In genomic region chr2:120264995-120265394, GRCh38 we compare ENCODE assay signal across 10 cellular contexts. TPM values are rescaled to one million over a fixed set of nuclear protein-coding genes. Genes with fewer than 3 reads are reported as not detected.
A peak's percentile ranks its signal among the peaks of the same experiment; 100 is the strongest.
DNase-seq lines count a peak whose midpoint lies in the region; ATAC-seq and TF ChIP-seq lines count a peak whose summit lies in the region.
"Had no signal": no experiment of that assay in that cellular context is flagged by ENCODE, and none has a peak within 500 bp of the region (broad histone marks: within the 10 kb centered on the region; RNA-seq: fewer than 3 reads in every experiment).

No MANE protein-coding gene starts in this region.

- H3K36me3 Mint-ChIP-seq in CD4-positive, alpha-beta memory T cell = peaks cover 9 to 21% of the 10 kb centered on the region in 2 donors

- peaks cover 0 to 74% (median 23%) of the 10 kb centered on the region in 3 donors for H3K4me1 ChIP-seq in esophagus squamous epithelium
- H3K4me1 ChIP-seq in CD4-positive, alpha-beta memory T cell (ENCODE audit: insufficient read depth, low read length) = peaks cover 23% of the 10 kb centered on the region

- ATAC-seq in GM19463 (IDR thresholded peaks at IDR 0.05; ENCODE audit: unreplicated experiment) (peak; percentile 40), HG03432 (IDR thresholded peaks at IDR 0.05; ENCODE audit: unreplicated experiment) (peak; percentile 51)

- no peak for TF ChIP-seq POLR2A in esophagus squamous epithelium (IDR thresholded peaks at IDR 0.05)

- no peaks in the 10 kb centered on the region for H3K27me3 Mint-ChIP-seq in CD4-positive, alpha-beta memory T cell

- no peaks in the 10 kb centered on the region for H3K27me3 ChIP-seq in esophagus squamous epithelium
- H3K27me3 ChIP-seq in CD4-positive, alpha-beta memory T cell (ENCODE audit: insufficient read depth, low read length) = no peaks in the 10 kb centered on the region

- intact Hi-C loops in esophagus squamous epithelium (cut with DNase I) = no loop called here
- intact Hi-C loops in CD4-positive, alpha-beta memory T cell (cut with micrococcal nuclease) = no loop called here

- no peak overlapping the region for H3K4me3 Mint-ChIP-seq in CD4-positive, alpha-beta memory T cell

- CTCF ChIA-PET in CD4-positive, alpha-beta memory T cell (lab: Charles Lee; ENCODE audit: partially characterized antibody) = interaction anchor here (0.9 to 2.2 kb wide), 2 partner anchors 13 to 48 kb away, joined by 4 to 8 read pairs; no protein-coding TSS in a partner anchor

- peaks cover 0 to 7% (median 0%) of the 10 kb centered on the region in 3 donors for H3K9me3 ChIP-seq in esophagus squamous epithelium
- no peaks in the 10 kb centered on the region for H3K9me3 ChIP-seq in CD4-positive, alpha-beta memory T cell (ENCODE audit: control insufficient read depth in 1 of 2, low read length in 2 of 2)

- H3K4me1 Mint-ChIP-seq in CD4-positive, alpha-beta memory T cell = peaks cover 15 to 19% (median 18%) of the 10 kb centered on the region in 4 donors

- peaks cover 0 to 8% (median 0%) of the 10 kb centered on the region in 3 donors for H3K36me3 ChIP-seq in esophagus squamous epithelium
- H3K36me3 ChIP-seq in CD4-positive, alpha-beta memory T cell (ENCODE audit: insufficient read depth, low read length) = no peaks in the 10 kb centered on the region

- peaks cover 0 to 8% (median 4%) of the 10 kb centered on the region in 8 donors for H3K9me3 Mint-ChIP-seq in CD4-positive, alpha-beta memory T cell

- no peak overlapping the region for H3K4me3 ChIP-seq in esophagus squamous epithelium
- H3K4me3 ChIP-seq in CD4-positive, alpha-beta memory T cell (ENCODE audit: low read length in 2 of 2) = no peak overlapping the region

- no peak for TF ChIP-seq CTCF in esophagus squamous epithelium (IDR thresholded peaks at IDR 0.05)

- H3K27ac Mint-ChIP-seq in CD4-positive, alpha-beta memory T cell = no peak overlapping the region

- POLR2A ChIA-PET in CD4-positive, alpha-beta memory T cell (lab: Charles Lee; ENCODE audit: partially characterized antibody) = interaction anchor here (2.0 kb wide), 1 partner anchor 13 kb away, joined by 4 read pairs; no protein-coding TSS in a partner anchor

- 46 to 55% methylated on average over 12 of the region's 12 CpGs for WGBS in esophagus squamous epithelium, 2 donors

- peak overlapping the region in 3 of 4 donors; percentile 22 to 60 (median 46) for H3K27ac ChIP-seq in esophagus squamous epithelium
- H3K27ac ChIP-seq in CD4-positive, alpha-beta memory T cell (ENCODE audit: low read depth, low read length) = no peak overlapping the region
- H3K27ac ChIP-seq: VCaP had no signal

- DNase-seq in CD1c-positive myeloid dendritic cell (ENCODE audit: extremely low spot score) (peak; percentile 76), esophagus squamous epithelium (lab: John Stamatoyannopoulos, UW) (no peak), SKM-1 (lab: John Stamatoyannopoulos, UW; ENCODE audit: unreplicated experiment) (no peak), activated gamma-delta T cell treated with Interleukin-2 at 50 U/mL for 16 hours (no peak)
- DNase-seq in activated CD8-positive, alpha-beta memory T cell treated with anti-CD3 and anti-CD28 coated beads, Interleukin-2, amount 50 U/mL, for 4 hours = no peak
- DNase-seq in CD4-positive, alpha-beta memory T cell = no peak
- DNase-seq: activated T-cell treated with anti-CD3 and anti-CD28 coated beads, Interleukin-2, amount 50 U/mL, for 1 hour had no signal

RNA-seq across cellular contexts. Expression of gene RALB, which starts 12.3 kb away (rescaled TPM):
- 10 to 100 TPM; 50.2 to 99.2 (median 64.8) TPM for total RNA-seq in esophagus squamous epithelium
- total RNA-seq in CD4-positive, alpha-beta memory T cell = 10 to 100 TPM; 14.0 TPM
- polyA plus RNA-seq in CD4-positive, alpha-beta memory T cell = 10 to 100 TPM; 34.8 to 50.4 TPM

RNA-seq across cellular contexts. Expression of gene TMEM185B, which starts 41.8 kb away (rescaled TPM):
- total RNA-seq in esophagus squamous epithelium = 10 to 100 TPM; 20.9 to 24.8 (median 23.3) TPM
- 10 to 100 TPM; 20.3 to 20.8 TPM for total RNA-seq in CD4-positive, alpha-beta memory T cell
- polyA plus RNA-seq in CD4-positive, alpha-beta memory T cell = 10 to 100 TPM; 17.5 to 24.9 TPM
